ENCODE assay signal across 8 cellular contexts in genomic region chr7:87152897-87153641, GRCh38. TPM values are rescaled to one million over a fixed set of nuclear protein-coding genes. Genes with fewer than 3 reads are reported as not detected.
DNase-seq lines count a peak whose midpoint lies in the region; ATAC-seq and TF ChIP-seq lines count a peak whose summit lies in the region.

No MANE protein-coding gene starts in this region.

- H3K27me3 Mint-ChIP-seq in activated T-helper 2 cell treated with anti-CD3 and anti-CD28 coated beads, Interferon-gamma antibody, Interleukin-2, Interleukin-4, amounts not matched to agents 10 μg/mL and 5 μg/mL and 100 μg/mL, durations not matched to agents 14 hours and 24 hours and 36 hours (ENCODE audit: low read depth): no peaks in the 10 kb centered on the region
- no peaks in the 10 kb centered on the region for H3K27me3 Mint-ChIP-seq in neural crest cell (ENCODE audit: low read depth)

- no peaks in the 10 kb centered on the region for H3K9me3 Mint-ChIP-seq in activated T-helper 2 cell treated with anti-CD3 and anti-CD28 coated beads, Interferon-gamma antibody, Interleukin-2, Interleukin-4, amounts not matched to agents 10 μg/mL and 5 μg/mL and 100 μg/mL, durations not matched to agents 14 hours and 24 hours and 36 hours
- H3K9me3 Mint-ChIP-seq in neural crest cell: no peaks in the 10 kb centered on the region

- H3K9me3 ChIP-seq in tibial nerve: no peaks in the 10 kb centered on the region

- TF ChIP-seq EP300 in tibial nerve (IDR thresholded peaks at IDR 0.05): no peak

- TF ChIP-seq POLR2A in tibial nerve (IDR thresholded peaks at IDR 0.05): no peak

- intact Hi-C loops in activated T-helper 2 cell treated with anti-CD3 and anti-CD28 coated beads, Interferon-gamma antibody, Interleukin-2, Interleukin-4, amounts not matched to agents 10 μg/mL and 5 μg/mL and 100 μg/mL, durations not matched to agents 14 hours and 24 hours and 36 hours (cut with micrococcal nuclease): loop anchor here (1.0 to 10.0 kb wide), 8 partner anchors 66 to 1062 kb away; partner anchors contain the start of genes CROT, DBF4, ELAPOR2 and RUNDC3B

- H3K27me3 ChIP-seq in foreskin keratinocyte (no peaks in the 10 kb centered on the region), tibial nerve (no peaks in the 10 kb centered on the region)

- peak; percentile 20 for ATAC-seq in HG02852 (IDR thresholded peaks at IDR 0.05; ENCODE audit: unreplicated experiment)
- ATAC-seq in foreskin keratinocyte: peak; percentile 1

- H3K27ac ChIP-seq in foreskin keratinocyte: peak overlapping the region; percentile 95
- H3K27ac ChIP-seq in tibial nerve: peak overlapping the region; percentile 93 to 100 (median 98)

- TF ChIP-seq CTCF in foreskin keratinocyte (conservative IDR thresholded peaks at IDR 0.05) (no peak), neural crest cell (conservative IDR thresholded peaks at IDR 0.05) (no peak), tibial nerve (IDR thresholded peaks at IDR 0.05) (no peak)

- peaks cover 27% of the 10 kb centered on the region for H3K36me3 Mint-ChIP-seq in activated T-helper 2 cell treated with anti-CD3 and anti-CD28 coated beads, Interferon-gamma antibody, Interleukin-2, Interleukin-4, amounts not matched to agents 10 μg/mL and 5 μg/mL and 100 μg/mL, durations not matched to agents 14 hours and 24 hours and 36 hours (ENCODE audit: low read depth)
- no peaks in the 10 kb centered on the region for H3K36me3 Mint-ChIP-seq in neural crest cell (ENCODE audit: low read depth)

- 1% methylated on average over 25 of the region's 25 CpGs for WGBS in tibial nerve, 2 donors

- peak overlapping the region; percentile 66 to 89 (median 83) for H3K4me3 ChIP-seq in tibial nerve

- peaks cover 29% of the 10 kb centered on the region for H3K4me1 ChIP-seq in foreskin keratinocyte
- H3K4me1 ChIP-seq in tibial nerve: peaks cover 0 to 55% (median 35%) of the 10 kb centered on the region in 4 donors

- peak overlapping the region; percentile 93 for H3K4me3 Mint-ChIP-seq in activated T-helper 2 cell treated with anti-CD3 and anti-CD28 coated beads, Interferon-gamma antibody, Interleukin-2, Interleukin-4, amounts not matched to agents 10 μg/mL and 5 μg/mL and 100 μg/mL, durations not matched to agents 14 hours and 24 hours and 36 hours (ENCODE audit: low read depth)
- H3K4me3 Mint-ChIP-seq in neural crest cell: peak overlapping the region; percentile 98

- peak overlapping the region; percentile 96 for H3K27ac Mint-ChIP-seq in activated T-helper 2 cell treated with anti-CD3 and anti-CD28 coated beads, Interferon-gamma antibody, Interleukin-2, Interleukin-4, amounts not matched to agents 10 μg/mL and 5 μg/mL and 100 μg/mL, durations not matched to agents 14 hours and 24 hours and 36 hours
- H3K27ac Mint-ChIP-seq in neural crest cell (ENCODE audit: unreplicated experiment): peak overlapping the region; percentile 99

- DNase-seq in NCI-H1694 treated with DMSO at 0.1 percent for 48 hours (lab: John Stamatoyannopoulos, UW) (peak; percentile 14), NCI-H1694 (lab: John Stamatoyannopoulos, UW) (no peak), NCI-H69 (lab: John Stamatoyannopoulos, UW) (peak; percentile 66), foreskin keratinocyte (peak; percentile 12 to 32), neural crest cell (ENCODE audit: low read depth, low spot score) (peak; percentile 14), tibial nerve (ENCODE audit: low spot score in 2 of 2) (peak in 1 of 2 donors; percentile 39)
- peak; percentile 16 for DNase-seq in activated T-helper 2 cell treated with anti-CD3 and anti-CD28 coated beads, Interferon-gamma antibody, Interleukin-2, Interleukin-4, amounts not matched to agents 10 μg/mL and 5 μg/mL and 100 μg/mL, durations not matched to agents 14 hours and 24 hours and 36 hours (ENCODE audit: low spot score)

- peaks cover 39% of the 10 kb centered on the region for H3K4me1 Mint-ChIP-seq in activated T-helper 2 cell treated with anti-CD3 and anti-CD28 coated beads, Interferon-gamma antibody, Interleukin-2, Interleukin-4, amounts not matched to agents 10 μg/mL and 5 μg/mL and 100 μg/mL, durations not matched to agents 14 hours and 24 hours and 36 hours (ENCODE audit: low read depth)
- peaks cover 42% of the 10 kb centered on the region for H3K4me1 Mint-ChIP-seq in neural crest cell

- no peaks in the 10 kb centered on the region for H3K36me3 ChIP-seq in tibial nerve

RNA-seq across cellular contexts. Expression of gene DMTF1, which starts 0.8 kb away (rescaled TPM):
- total RNA-seq in activated T-helper 2 cell treated with anti-CD3 and anti-CD28 coated beads, Interferon-gamma antibody, Interleukin-2, Interleukin-4, amounts not matched to agents 10 μg/mL and 5 μg/mL and 100 μg/mL, durations not matched to agents 14 hours and 24 hours and 36 hours: 103 and 112 TPM in 2 replicates
- total RNA-seq in foreskin keratinocyte (33.4 and 37.4 TPM in 2 replicates), neural crest cell (113 and 117 TPM in 2 replicates), tibial nerve (100 to 1,000 TPM; 111 to 142 (median 133) TPM)
- polyA plus RNA-seq in foreskin keratinocyte: 8.7 and 9.3 TPM in 2 replicates
